1 cellular context compared by ENCODE assay signal in the genomic region with DNA sequence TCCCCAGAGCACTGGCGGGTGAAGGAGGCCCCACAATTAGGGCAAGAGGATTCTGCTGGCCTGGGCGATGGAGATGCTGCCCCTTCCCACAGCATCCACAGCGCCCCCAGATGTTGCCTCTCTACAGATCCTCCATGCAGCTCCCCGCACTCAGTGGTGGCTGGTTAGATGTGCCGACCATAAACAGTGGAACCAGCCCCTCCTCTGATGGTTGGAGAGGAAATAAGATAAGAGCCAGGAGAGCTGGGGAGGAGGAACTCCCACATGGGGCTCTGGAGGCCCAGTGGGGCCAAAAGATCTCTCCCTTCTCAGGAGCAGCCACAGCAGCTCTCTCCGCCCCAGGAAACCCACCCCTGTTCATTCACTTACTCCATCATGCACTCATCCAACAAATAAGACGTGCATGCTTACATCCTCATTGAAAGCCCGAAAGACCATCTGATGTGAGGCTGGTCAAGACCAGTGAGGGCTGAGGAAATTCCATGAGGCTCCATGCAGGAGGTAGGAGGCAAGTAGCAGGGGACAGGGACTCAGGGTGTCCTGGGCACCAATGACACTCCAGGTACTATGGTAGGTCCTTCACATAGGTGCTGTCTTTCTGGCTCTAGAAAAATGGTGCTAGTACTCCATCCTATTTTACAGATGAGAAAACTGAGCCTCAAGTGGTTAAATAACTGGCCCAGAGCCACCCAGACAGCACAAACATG.
TF ChIP-seq lines count a peak whose summit lies in the region.

No MANE protein-coding gene starts in this region.

TF ChIP-seq in IMR-90, 13 proteins besides CTCF, POLR2A, EP300 and RAD21:
- TF ChIP-seq MAZ (IDR thresholded peaks at IDR 0.05; ENCODE audit: borderline replicate concordance, low read depth, low read length), result no peak
- no peak for TF ChIP-seq CHD1 (IDR thresholded peaks at IDR 0.05; ENCODE audit: low read depth, low read length)
- TF ChIP-seq RFX5 (IDR thresholded peaks at IDR 0.05; ENCODE audit: low read depth, low read length), result no peak
- TF ChIP-seq SMC3 (IDR thresholded peaks at IDR 0.05; ENCODE audit: low read depth, low read length), result no peak
- TF ChIP-seq NFE2L2 (IDR thresholded peaks at IDR 0.05; ENCODE audit: low read depth, low read length), result no peak
- no peak for TF ChIP-seq MAFK (IDR thresholded peaks at IDR 0.05; ENCODE audit: low read depth, low read length)
- TF ChIP-seq FOS (IDR thresholded peaks at IDR 0.05; ENCODE audit: low read depth, low read length), result no peak
- TF ChIP-seq BHLHE40 (IDR thresholded peaks at IDR 0.05; ENCODE audit: low read depth, low read length), result no peak
- TF ChIP-seq RCOR1 (IDR thresholded peaks at IDR 0.05; ENCODE audit: insufficient replicate concordance, low read length), result no peak
- TF ChIP-seq CEBPB (IDR thresholded peaks at IDR 0.05; ENCODE audit: low read depth, low read length), result no peak
- no peak for TF ChIP-seq MXI1 (IDR thresholded peaks at IDR 0.05; ENCODE audit: borderline replicate concordance, low read depth, low read length)
- TF ChIP-seq ELK1 (IDR thresholded peaks at IDR 0.05; ENCODE audit: borderline replicate concordance, low read depth, low read length), result no peak
- TF ChIP-seq USF2 (IDR thresholded peaks at IDR 0.05; ENCODE audit: low read depth, low read length), result no peak
